1 cellular context compared by ENCODE assay signal in genomic region chr4:183180621-183181020, GRCh38.
TF ChIP-seq lines count a peak whose summit lies in the region.

No MANE protein-coding gene starts in this region.

TF ChIP-seq in WTC11, 78 proteins besides CTCF, POLR2A, EP300 and RAD21 (continued from another document):
- TF ChIP-seq PRDM15 (CRISPR knock-in tag; IDR thresholded peaks at IDR 0.05) = no peak
- TF ChIP-seq IRF1 (CRISPR knock-in tag; IDR thresholded peaks at IDR 0.05) = no peak
